ENCODE assay signal across 9 cellular contexts in the genomic region with DNA sequence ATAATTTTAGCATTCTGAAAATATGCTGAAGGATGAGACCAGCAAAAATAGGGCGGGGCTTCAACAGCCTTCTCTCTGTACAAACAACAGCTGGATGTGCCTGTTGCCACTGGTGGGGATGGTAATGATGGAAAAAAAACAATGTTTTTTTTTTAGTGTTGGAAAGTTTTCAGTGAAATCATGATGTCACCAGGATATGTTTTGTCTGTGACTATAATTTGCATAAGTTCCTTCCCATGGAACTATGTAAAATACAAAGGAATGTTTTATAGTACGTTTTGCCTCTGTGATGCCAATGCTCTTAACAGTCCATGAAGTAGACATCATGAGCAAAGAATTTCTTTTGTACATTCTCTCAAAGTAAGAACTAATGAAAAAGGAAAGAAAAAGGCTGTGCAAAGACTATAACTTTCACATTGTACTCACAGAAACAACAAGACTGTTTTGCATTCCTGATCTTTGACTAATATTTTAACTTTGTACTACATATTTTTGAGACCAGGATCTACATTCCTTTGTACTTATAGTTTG.
DNase-seq lines count a peak whose midpoint lies in the region; ATAC-seq, FAIRE-seq and TF ChIP-seq lines count a peak whose summit lies in the region.
"Had no signal": no experiment of that assay in that cellular context is flagged by ENCODE, and none has a peak within 500 bp of the region (broad histone marks: within the 10 kb centered on the region; RNA-seq: fewer than 3 reads in every experiment).

No MANE protein-coding gene starts in this region.

- DNase-seq in HPDE6-E6E7 (ENCODE audit: extremely low spot score): peak; percentile 11
- DNase-seq in bronchial epithelial cell (ENCODE audit: low read depth): peak; percentile 74
- DNase-seq in kidney: peak; percentile 55
- no peak for DNase-seq in thoracic aorta (ENCODE audit: low spot score)
- no peak for DNase-seq in effector memory CD4-positive, alpha-beta T cell
- DNase-seq: RPMI8226 had no signal

- intact Hi-C loops in kidney (cut with DNase I): no loop called here

- no peak for TF ChIP-seq CTCF in bronchial epithelial cell (IDR thresholded peaks at IDR 0.05; ENCODE audit: insufficient read depth, low read length, severe bottlenecking)
- TF ChIP-seq CTCF in kidney (IDR thresholded peaks at IDR 0.05; ENCODE audit: borderline replicate concordance, extremely low read depth, insufficient read depth): no peak
- no peak for TF ChIP-seq CTCF in thoracic aorta (IDR thresholded peaks at IDR 0.05)

- FAIRE-seq in bronchial epithelial cell (lab: Jason Lieb, UNC) (no peak), kidney (lab: Jason Lieb, UNC) (no peak)

- no peak overlapping the region for H3K9ac ChIP-seq in kidney (ENCODE audit: low read length in 2 of 2)

- no peaks in the 10 kb centered on the region for H3K27me3 ChIP-seq in bronchial epithelial cell (ENCODE audit: control insufficient read depth, insufficient read depth, low read length)
- no peaks in the 10 kb centered on the region for H3K27me3 ChIP-seq in thoracic aorta (replicated peaks; ENCODE audit: insufficient read depth)
- H3K27me3 ChIP-seq in effector memory CD4-positive, alpha-beta T cell (replicated peaks; ENCODE audit: control insufficient read depth, insufficient read depth, low read length, poor library complexity, severe bottlenecking): no peaks in the 10 kb centered on the region

- H3K4me3 ChIP-seq in bronchial epithelial cell (ENCODE audit: low read depth, low read length) (no peak overlapping the region), kidney (ENCODE audit: low read length in 2 of 2) (no peak overlapping the region), thoracic aorta (peak overlapping the region; percentile 22)
- H3K4me3 ChIP-seq in effector memory CD4-positive, alpha-beta T cell (ENCODE audit: insufficient read depth, low read depth, low read length, poor library complexity, severe bottlenecking): no peak overlapping the region

- H3K9me3 ChIP-seq in kidney (ENCODE audit: control insufficient read depth in 1 of 2, low read length in 2 of 2) (peaks cover 0 to 7% of the 10 kb centered on the region in 2 donors), thoracic aorta (peaks cover 3% of the 10 kb centered on the region)
- H3K9me3 ChIP-seq in effector memory CD4-positive, alpha-beta T cell (ENCODE audit: control insufficient read depth, low read length): no peaks in the 10 kb centered on the region

- peak overlapping the region in 1 of 2 donors; percentile 41 for H3K27ac ChIP-seq in kidney (ENCODE audit: low read depth in 2 of 2, low read length in 2 of 2)
- H3K27ac ChIP-seq in thoracic aorta: peak overlapping the region; percentile 28 to 44
- H3K27ac ChIP-seq in effector memory CD4-positive, alpha-beta T cell (ENCODE audit: insufficient read depth, low read length, poor library complexity, severe bottlenecking): no peak overlapping the region

- H3K4me1 ChIP-seq in kidney (ENCODE audit: control insufficient read depth in 1 of 2, insufficient read depth in 1 of 2, low read depth in 1 of 2, low read length in 2 of 2) (peaks cover 0 to 2% of the 10 kb centered on the region in 2 donors), thoracic aorta (ENCODE audit: control insufficient read depth in 1 of 2, low read depth in 2 of 2) (peaks cover 19 to 24% of the 10 kb centered on the region in 2 donors)
- no peaks in the 10 kb centered on the region for H3K4me1 ChIP-seq in effector memory CD4-positive, alpha-beta T cell (ENCODE audit: control insufficient read depth, insufficient read depth, low read length, poor library complexity, severe bottlenecking)

- H3K36me3 ChIP-seq in bronchial epithelial cell (ENCODE audit: control insufficient read depth, insufficient read depth, low read length) (no peaks in the 10 kb centered on the region), kidney (ENCODE audit: control insufficient read depth in 1 of 2, insufficient read depth in 2 of 2, low read length in 2 of 2) (no peaks in the 10 kb centered on the region), thoracic aorta (no peaks in the 10 kb centered on the region)
- no peaks in the 10 kb centered on the region for H3K36me3 ChIP-seq in effector memory CD4-positive, alpha-beta T cell (ENCODE audit: control insufficient read depth, insufficient read depth, low read length)

- ATAC-seq in thoracic aorta (ENCODE audit: insufficient number of reproducible peaks, low FRiP score, low read depth) (no peak), esophagus mucosa (no peak), GM18907 (IDR thresholded peaks at IDR 0.05; ENCODE audit: unreplicated experiment) (no peak), GM18909 (IDR thresholded peaks at IDR 0.05; ENCODE audit: poor library complexity, unreplicated experiment) (no peak)

Comparison
In these comparisons a context has a peak if more than half of its experiments do, and no peak if none do; other contexts are left out.
1. DNase-seq: peak in HPDE6-E6E7 (single experiment), bronchial epithelial cell (single experiment) and kidney (single experiment); none in thoracic aorta (single experiment) and effector memory CD4-positive, alpha-beta T cell (0 of 3).